In the genomic region with DNA sequence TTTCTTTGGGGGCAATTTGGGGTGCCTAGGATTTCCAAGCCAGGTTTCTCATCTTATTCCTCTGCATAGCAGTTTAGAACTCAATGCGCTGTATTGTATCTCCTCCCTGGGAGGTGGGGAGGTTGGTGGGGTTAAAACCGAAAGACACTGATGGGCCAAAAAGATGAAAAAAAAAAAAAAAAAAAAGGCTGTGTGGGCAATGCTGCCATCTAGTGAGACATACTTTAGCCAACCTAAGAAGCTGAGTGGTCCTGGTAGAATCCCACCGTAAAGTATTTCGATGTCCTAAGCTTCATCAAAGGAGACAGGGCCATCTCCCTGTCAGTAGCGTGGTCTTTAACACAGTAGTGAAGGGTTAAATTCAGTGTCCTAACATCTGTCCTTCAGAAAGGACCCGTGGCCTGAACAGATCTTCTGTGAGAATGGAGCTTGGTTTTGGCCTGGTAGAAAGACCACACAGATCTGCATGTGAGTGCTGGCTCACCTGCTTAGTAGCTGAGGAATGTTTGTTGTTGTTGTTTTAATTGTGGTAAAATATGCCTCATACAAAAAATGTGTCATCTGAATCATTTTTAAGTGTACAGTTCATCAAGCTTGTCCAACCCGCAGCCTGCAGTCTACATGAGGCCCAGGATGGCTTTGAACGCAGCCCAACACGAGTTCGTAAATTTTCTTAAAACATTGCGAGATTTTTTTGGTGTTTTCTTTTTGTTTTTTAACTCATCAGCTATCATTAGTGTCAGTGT, we compare ENCODE assay signal across 11 cellular contexts.
DNase-seq lines count a peak whose midpoint lies in the region; ATAC-seq and TF ChIP-seq lines count a peak whose summit lies in the region.
"Had no signal": no experiment of that assay in that cellular context is flagged by ENCODE, and none has a peak within 500 bp of the region (broad histone marks: within the 10 kb centered on the region; RNA-seq: fewer than 3 reads in every experiment).

No MANE protein-coding gene starts in this region.

- peaks cover 45% of the 10 kb centered on the region for H3K4me1 Mint-ChIP-seq in nephron progenitor cell

- no peak for TF ChIP-seq EP300 in stomach (IDR thresholded peaks at IDR 0.05)

- no peak overlapping the region for H3K4me3 Mint-ChIP-seq in nephron progenitor cell

- H3K4me1 ChIP-seq in DND-41 (ENCODE audit: insufficient read depth, low read length) (peaks cover 26% of the 10 kb centered on the region), Karpas-422 (ENCODE audit: low read length) (no peaks in the 10 kb centered on the region), HAP-1 (no peaks in the 10 kb centered on the region), stomach (peaks cover 0 to 10% (median 0%) of the 10 kb centered on the region in 4 donors)

- TF ChIP-seq CTCF in DND-41 (IDR thresholded peaks at IDR 0.05; ENCODE audit: borderline replicate concordance, extremely low read depth, low read length, poor library complexity, severe bottlenecking) = peak; percentile 61
- peak; percentile 50 for TF ChIP-seq CTCF in brain microvascular endothelial cell (IDR thresholded peaks at IDR 0.05; ENCODE audit: low read depth, low read length, missing control alignments)
- TF ChIP-seq CTCF in nephron progenitor cell (IDR thresholded peaks at IDR 0.05) = peak; percentile 53
- peak in 1 of 7 experiments; percentile 22 for TF ChIP-seq CTCF in stomach (IDR thresholded peaks at IDR 0.05)

- H3K79me2 ChIP-seq in DND-41 (ENCODE audit: insufficient read depth, low read length) = no peaks in the 10 kb centered on the region
- H3K79me2 ChIP-seq in Karpas-422 (ENCODE audit: low read length) = no peaks in the 10 kb centered on the region

- no peaks in the 10 kb centered on the region for H3K9me3 Mint-ChIP-seq in nephron progenitor cell

- H3K36me3 Mint-ChIP-seq in nephron progenitor cell (ENCODE audit: low read depth) = peaks cover 15% of the 10 kb centered on the region

- ATAC-seq in DND-41 (ENCODE audit: insufficient read depth, low read depth) = no peak

- 81 to 87% (median 83%) methylated on average over 11 of the region's 11 CpGs for WGBS in stomach, 5 donors

- peak; percentile 24 for DNase-seq in DND-41
- peak; percentile 46 for DNase-seq in Karpas-422
- no peak for DNase-seq in brain microvascular endothelial cell
- no peak for DNase-seq in nephron progenitor cell
- no peak for DNase-seq in stimulated activated CD4-positive, alpha-beta T cell treated with anti-CD3 and anti-CD28 coated beads, Interleukin-4, amount 100 ng/mL, for 1 hour
- no peak for DNase-seq in NCI-H524 treated with DMSO at 0.1 percent for 48 hours (lab: John Stamatoyannopoulos, UW)
- no peak for DNase-seq in HAP-1 (ENCODE audit: low spot score in 2 of 2)
- DNase-seq in stomach = no peak
- DNase-seq: NCI-H1417 treated with DMSO at 0.1 percent for 48 hours; stimulated activated naive CD4-positive, alpha-beta T cell treated with Interleukin-2 at 50 U/mL for 16 hours; T-helper 1 cell had no signal

- H3K36me3 ChIP-seq in DND-41 (ENCODE audit: insufficient read depth, low read length) (no peaks in the 10 kb centered on the region), Karpas-422 (ENCODE audit: insufficient read depth, low read length) (no peaks in the 10 kb centered on the region), brain microvascular endothelial cell (replicated peaks) (no peaks in the 10 kb centered on the region), HAP-1 (replicated peaks) (no peaks in the 10 kb centered on the region), stomach (no peaks in the 10 kb centered on the region)

- no peak overlapping the region for H3K27ac ChIP-seq in DND-41 (ENCODE audit: low read length)
- no peak overlapping the region for H3K27ac ChIP-seq in Karpas-422 (ENCODE audit: low read length)
- no peak overlapping the region for H3K27ac ChIP-seq in brain microvascular endothelial cell
- H3K27ac ChIP-seq in stomach = no peak overlapping the region

- H3K27ac Mint-ChIP-seq in nephron progenitor cell = no peak overlapping the region

- H3K9me2 ChIP-seq in Karpas-422 (replicated peaks; ENCODE audit: insufficient read depth, low read length) = no peaks in the 10 kb centered on the region

- in situ Hi-C loops in brain microvascular endothelial cell (cut with HindIII; ENCODE audit: low pct_ligation_motif_present, low sequenced_read_pairs) = no loop called here
- in situ Hi-C loops in HAP-1 (cut with MboI; ENCODE audit: low sequenced_read_pairs) = no loop called here

- no peak for TF ChIP-seq POLR2A in stomach (IDR thresholded peaks at IDR 0.05)

- H2AFZ ChIP-seq in DND-41 (ENCODE audit: low read depth, low read length) = no peak overlapping the region
- H2AFZ ChIP-seq in Karpas-422 (ENCODE audit: low read length) = no peak overlapping the region

- H3K27me3 Mint-ChIP-seq in nephron progenitor cell (ENCODE audit: low read depth, poor library complexity) = peaks cover 10% of the 10 kb centered on the region

- H3K9ac ChIP-seq in DND-41 (ENCODE audit: low read depth, low read length) (no peak overlapping the region), Karpas-422 (ENCODE audit: low read length) (no peak overlapping the region)

- H4K20me1 ChIP-seq in DND-41 (ENCODE audit: insufficient read depth, low read length) = no peaks in the 10 kb centered on the region
- H4K20me1 ChIP-seq in Karpas-422 (ENCODE audit: insufficient read depth, low read depth, low read length) = no peaks in the 10 kb centered on the region

- H3K9me3 ChIP-seq in DND-41 (ENCODE audit: insufficient read depth, low read length, severe bottlenecking) = no peaks in the 10 kb centered on the region
- no peaks in the 10 kb centered on the region for H3K9me3 ChIP-seq in Karpas-422 (ENCODE audit: low read length)
- no peaks in the 10 kb centered on the region for H3K9me3 ChIP-seq in HAP-1
- H3K9me3 ChIP-seq in stomach = no peaks in the 10 kb centered on the region

- intact Hi-C loops in stomach (cut with DNase I; ENCODE audit: low total_unique reads) = no loop called here

- H3K4me2 ChIP-seq in DND-41 (ENCODE audit: insufficient read depth, low read length) (no peak overlapping the region), Karpas-422 (ENCODE audit: low read depth, low read length, poor library complexity, severe bottlenecking) (no peak overlapping the region)

- H3K4me3 ChIP-seq in DND-41 (ENCODE audit: low read depth in 1 of 2, low read length in 2 of 2) (no peak overlapping the region), Karpas-422 (ENCODE audit: low read length) (no peak overlapping the region), brain microvascular endothelial cell (ENCODE audit: low read depth, low read length) (no peak overlapping the region), HAP-1 (no peak overlapping the region), stomach (no peak overlapping the region)

- H3K27me3 ChIP-seq in DND-41 (ENCODE audit: insufficient read depth, low read length, poor library complexity) = no peaks in the 10 kb centered on the region
- H3K27me3 ChIP-seq in Karpas-422 (ENCODE audit: low read length) = no peaks in the 10 kb centered on the region
- H3K27me3 ChIP-seq in brain microvascular endothelial cell (replicated peaks) = no peaks in the 10 kb centered on the region
- H3K27me3 ChIP-seq in HAP-1 (ENCODE audit: low read depth) = no peaks in the 10 kb centered on the region
- no peaks in the 10 kb centered on the region for H3K27me3 ChIP-seq in stomach

Comparison
In these comparisons a context has a peak if more than half of its experiments do, and no peak if none do; other contexts are left out.
1. DNase-seq: peak in DND-41 (single experiment) and Karpas-422 (single experiment); none in brain microvascular endothelial cell (single experiment), nephron progenitor cell (single experiment), stimulated activated CD4-positive, alpha-beta T cell treated with anti-CD3 and anti-CD28 coated beads, Interleukin-4, amount 100 ng/mL, for 1 hour (single experiment), NCI-H524 treated with DMSO at 0.1 percent for 48 hours (single experiment), HAP-1 (0 of 2) and stomach (single experiment).